In genomic region chr16:81443688-81444447, GRCh38 we compare ENCODE assay signal across 8 cellular contexts. TPM values are rescaled to one million over a fixed set of nuclear protein-coding genes. Genes with fewer than 3 reads are reported as not detected.
DNase-seq lines count a peak whose midpoint lies in the region; ATAC-seq, FAIRE-seq and TF ChIP-seq lines count a peak whose summit lies in the region.

No MANE protein-coding gene starts in this region.

- no peaks in the 10 kb centered on the region for H3K9me3 ChIP-seq in A549
- no peaks in the 10 kb centered on the region for H3K9me3 ChIP-seq in mesodermal cell (ENCODE audit: control insufficient read depth, low read length)

- no peak for TF ChIP-seq CTCF in A549 (IDR thresholded peaks at IDR 0.05)

- TF ChIP-seq POLR2A in A549 (IDR thresholded peaks at IDR 0.05; ENCODE audit: low read length) = no peak

- H3K4me1 ChIP-seq in A549 (peaks cover 28% of the 10 kb centered on the region), mesodermal cell (ENCODE audit: control insufficient read depth, insufficient read depth, low read length, poor library complexity, severe bottlenecking) (peaks cover 18% of the 10 kb centered on the region)

- peak overlapping the region; percentile 97 for H3K4me2 ChIP-seq in A549

- H3K4me3 ChIP-seq in A549 (peak overlapping the region; percentile 79), mesodermal cell (ENCODE audit: extremely low read depth, insufficient read depth, low read length, poor library complexity, severe bottlenecking) (peak overlapping the region; percentile 37)

- H3K27ac ChIP-seq in A549 = peak overlapping the region; percentile 98 to 99
- peak overlapping the region; percentile 53 for H3K27ac ChIP-seq in mesodermal cell (ENCODE audit: low read depth, low read length, severe bottlenecking)

- CTCF ChIA-PET in A549 (lab: Yijun Ruan, JAX) = interaction anchor here (0.7 to 3.8 kb wide), 6 partner anchors 9 to 47 kb away, joined by 3 to 16 read pairs (median 4); no protein-coding TSS in a partner anchor

- DNase-seq in A549 (ENCODE audit: low read depth in 1 of 2, low spot score in 1 of 2) (no peak), cerebellar cortex (ENCODE audit: low spot score) (peak; percentile 49), urothelium cell line (ENCODE audit: low spot score) (peak; percentile 23), SW480 (ENCODE audit: low spot score) (no peak), GM19240 (ENCODE audit: insufficient read length, low spot score) (no peak)

- WGBS in A549 (ENCODE audit: missing lambda C conversion rate) = 31% methylated on average over 18 of the region's 36 CpGs
- 28 to 32% methylated on average over 20 to 23 of the region's 36 CpGs for whole genome bisulfite sequencing in mesodermal cell (ENCODE audit: insufficient coverage in 2 of 2), 2 experiments

- POLR2A ChIA-PET in A549 (lab: Yijun Ruan, JAX) = interaction anchor here (1.0 kb wide), 1 partner anchor 38 kb away, joined by 3 read pairs; no protein-coding TSS in a partner anchor

- no peak for FAIRE-seq in A549 (lab: Jason Lieb, UNC)
- FAIRE-seq in urothelium cell line (lab: Jason Lieb, UNC) = no peak

- H3K36me3 ChIP-seq in mesodermal cell (ENCODE audit: control insufficient read depth, insufficient read depth, low read length) = peaks cover 5% of the 10 kb centered on the region

- no peak for TF ChIP-seq RAD21 in A549 (conservative IDR thresholded peaks at IDR 0.05 in 1 of 2, IDR thresholded peaks at IDR 0.05 in 1 of 2)
- no peak for TF ChIP-seq RAD21 in Ishikawa (IDR thresholded peaks at IDR 0.05; ENCODE audit: low read depth)

- ATAC-seq in A549 (peak; percentile 2 to 11; a peak in 5 of 6 replicates), HG02623 (IDR thresholded peaks at IDR 0.05; ENCODE audit: unreplicated experiment) (no peak)

- TF ChIP-seq EP300 in A549 (IDR thresholded peaks at IDR 0.05) = no peak
- 0 out of 2 replicates have a peak, but pooled peaks have one; percentile 2 for TF ChIP-seq EP300 in Ishikawa (IDR thresholded peaks at IDR 0.05; ENCODE audit: borderline replicate concordance)

TF ChIP-seq in A549, 52 proteins besides CTCF, POLR2A, EP300 and RAD21:
- TF ChIP-seq, protein P1, sequence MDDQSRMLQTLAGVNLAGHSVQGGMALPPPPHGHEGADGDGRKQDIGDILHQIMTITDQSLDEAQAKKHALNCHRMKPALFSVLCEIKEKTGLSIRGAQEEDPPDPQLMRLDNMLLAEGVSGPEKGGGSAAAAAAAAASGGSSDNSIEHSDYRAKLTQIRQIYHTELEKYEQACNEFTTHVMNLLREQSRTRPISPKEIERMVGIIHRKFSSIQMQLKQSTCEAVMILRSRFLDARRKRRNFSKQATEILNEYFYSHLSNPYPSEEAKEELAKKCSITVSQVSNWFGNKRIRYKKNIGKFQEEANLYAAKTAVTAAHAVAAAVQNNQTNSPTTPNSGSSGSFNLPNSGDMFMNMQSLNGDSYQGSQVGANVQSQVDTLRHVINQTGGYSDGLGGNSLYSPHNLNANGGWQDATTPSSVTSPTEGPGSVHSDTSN (IDR thresholded peaks at IDR 0.05) = 0 out of 2 replicates have a peak, but pooled peaks have one; percentile 4
- no peak for TF ChIP-seq HMGXB4 (CRISPR knock-in tag; IDR thresholded peaks at IDR 0.05; ENCODE audit: borderline replicate concordance)
- TF ChIP-seq SREBF2 (IDR thresholded peaks at IDR 0.05) = no peak
- TF ChIP-seq PHF8 (IDR thresholded peaks at IDR 0.05; ENCODE audit: borderline replicate concordance, low read depth) = peak; percentile 26; the same call in 1 of the 2 replicates
- TF ChIP-seq SMC3 (IDR thresholded peaks at IDR 0.05) = no peak
- TF ChIP-seq HOXB5 (CRISPR knock-in tag; IDR thresholded peaks at IDR 0.05) = no peak
- no peak for TF ChIP-seq CHD2 (IDR thresholded peaks at IDR 0.05; ENCODE audit: low read length, partially characterized antibody)
- TF ChIP-seq BHLHE40 (IDR thresholded peaks at IDR 0.05; ENCODE audit: low read depth, low read length) = no peak
- no peak for TF ChIP-seq ZC3H11A (IDR thresholded peaks at IDR 0.05)
- no peak for TF ChIP-seq MAZ (IDR thresholded peaks at IDR 0.05; ENCODE audit: borderline replicate concordance, low read depth, low read length)

TF ChIP-seq in Ishikawa, 13 proteins besides CTCF, POLR2A, EP300 and RAD21:
- peak; percentile 36; the same call in 1 of the 2 replicates for TF ChIP-seq EGR1 (IDR thresholded peaks at IDR 0.05)
- no peak for TF ChIP-seq CREB1 (IDR thresholded peaks at IDR 0.05; ENCODE audit: low read depth)
- TF ChIP-seq ZBTB7A (IDR thresholded peaks at IDR 0.05; ENCODE audit: low read depth) = peak; percentile 93
TF ChIP-seq in Ishikawa: peak in this region for 2.

RNA-seq across cellular contexts. Expression of gene CMIP, which starts 0.7 kb away (rescaled TPM):
- polyA plus RNA-seq in A549 (2011; rRNA removed) (21.6 and 44.7 TPM in 2 replicates), A549 (2017; fragmentation: RNase III; extraction: RNeasy Plus Mini Kit Qiagen cat#74134 plus additional on column Dnase treatment) (118 to 129 TPM (median 125 TPM) in 3 replicates)
- 78.5 and 97.9 TPM in 2 replicates for polyA plus RNA-seq in A549 (2012; cell fraction: cytosol; rRNA removed)
- 128 and 142 TPM in 2 replicates for polyA plus RNA-seq in A549 (2012; cell fraction: nucleus; rRNA removed)
- 89.1 and 130 TPM in 2 replicates for polyA minus RNA-seq in A549 (2011; rRNA and poly(A)+ RNA removed)
- polyA plus RNA-seq in mesodermal cell (2013, experiment 1 of 2) = 43.4 TPM
- 38.5 TPM for polyA plus RNA-seq in mesodermal cell (2013, experiment 2 of 2)

Comparison
In these comparisons a context has a peak if more than half of its experiments do, and no peak if none do; other contexts are left out.
1. DNase-seq: peak in cerebellar cortex (single experiment) and urothelium cell line (single experiment); none in A549 (0 of 2), SW480 (single experiment) and GM19240 (single experiment).